ENCODE assay signal across 17 cellular contexts in genomic region chr18:22230403-22231042, GRCh38.
DNase-seq lines count a peak whose midpoint lies in the region; ATAC-seq and TF ChIP-seq lines count a peak whose summit lies in the region.
"Had no signal": no experiment of that assay in that cellular context is flagged by ENCODE, and none has a peak within 500 bp of the region (broad histone marks: within the 10 kb centered on the region; RNA-seq: fewer than 3 reads in every experiment).

No MANE protein-coding gene starts in this region.

- no peak for TF ChIP-seq CTCF in HEK293 (tag by site-specific recombination; IDR thresholded peaks at IDR 0.05)
- TF ChIP-seq CTCF in foreskin keratinocyte (conservative IDR thresholded peaks at IDR 0.05) = no peak

- H3K4me3 ChIP-seq in HEK293 (ENCODE audit: low read depth, low read length) = no peak overlapping the region
- H3K4me3 ChIP-seq in adipocyte (ENCODE audit: low read length) = no peak overlapping the region
- H3K4me3 ChIP-seq: esophagus squamous epithelium, SJSA1, thyroid gland had no signal

- no peaks in the 10 kb centered on the region for H3K4me1 ChIP-seq in HEK293 (ENCODE audit: control insufficient read depth, insufficient read depth, low read length)
- peaks cover 7% of the 10 kb centered on the region for H3K4me1 ChIP-seq in adipocyte (ENCODE audit: control insufficient read depth, insufficient read depth, low read length)
- no peaks in the 10 kb centered on the region for H3K4me1 ChIP-seq in foreskin keratinocyte
- H3K4me1 ChIP-seq: esophagus squamous epithelium had no signal

- ATAC-seq in foreskin keratinocyte (no peak), GM19035 (IDR thresholded peaks at IDR 0.05; ENCODE audit: unreplicated experiment) (no peak)
- ATAC-seq: left lobe of liver; stimulated activated effector memory CD8-positive, alpha-beta T cell treated with anti-CD3 and anti-CD28 coated beads, Interleukin-12 subunit alpha, Interleukin-12 subunit beta, amount 100 ng/mL, for 72 hours had no signal

- H3K9ac ChIP-seq in adipocyte (ENCODE audit: low read length) = no peak overlapping the region

- H3K9me3 ChIP-seq in HEK293 (ENCODE audit: control insufficient read depth, insufficient read depth, low read depth, low read length) = no peaks in the 10 kb centered on the region
- no peaks in the 10 kb centered on the region for H3K9me3 ChIP-seq in adipocyte (ENCODE audit: control insufficient read depth, low read length)
- H3K9me3 ChIP-seq: esophagus squamous epithelium, SJSA1, thyroid gland had no signal

- POLR2A ChIA-PET in HEK293 (lab: Yijun Ruan, JAX) = no interaction called here

- H3K27me3 ChIP-seq in adipocyte (replicated peaks; ENCODE audit: control insufficient read depth, insufficient read depth, low read length) = peaks cover 5% of the 10 kb centered on the region
- peaks cover 23% of the 10 kb centered on the region for H3K27me3 ChIP-seq in foreskin keratinocyte
- H3K27me3 ChIP-seq: SJSA1, thyroid gland had no signal

- H3K27ac ChIP-seq in HEK293 (ENCODE audit: extremely low read depth, low read depth, low read length) = no peak overlapping the region
- no peak overlapping the region for H3K27ac ChIP-seq in foreskin keratinocyte
- H3K27ac ChIP-seq: esophagus squamous epithelium, SJSA1, thyroid gland had no signal

- DNase-seq in adipocyte (ENCODE audit: low read depth) (peak; percentile 23), foreskin keratinocyte (peak; percentile 30 to 67), NCI-H2171 (lab: John Stamatoyannopoulos, UW) (no peak), OCI-M1 (lab: John Stamatoyannopoulos, UW) (no peak)
- no peak for DNase-seq in stimulated activated CD4-positive, alpha-beta T cell treated with anti-CD3 and anti-CD28 coated beads, Interleukin-15, amount 100 ng/mL, for 24 hours
- DNase-seq: activated gamma-delta T cell treated with Interleukin-2 at 50 U/mL for 16 hours, DMS79 treated with DMSO at 0.1 percent for 48 hours, esophagus squamous epithelium, hippocampal formation, NCI-H1694, occipital lobe, thyroid gland had no signal

- H3K36me3 ChIP-seq in HEK293 (ENCODE audit: control insufficient read depth in 2 of 2, insufficient read depth in 1 of 2, low read length in 2 of 2) = no peaks in the 10 kb centered on the region
- no peaks in the 10 kb centered on the region for H3K36me3 ChIP-seq in adipocyte (ENCODE audit: control insufficient read depth, insufficient read depth, low read length, severe bottlenecking)
- H3K36me3 ChIP-seq: esophagus squamous epithelium, SJSA1, thyroid gland had no signal

- CTCF ChIA-PET in HEK293 (lab: Yijun Ruan, JAX) = interaction anchor here (1.0 kb wide), 1 partner anchor 148 kb away, joined by 3 read pairs; no protein-coding TSS in a partner anchor

TF ChIP-seq in HEK293, 187 proteins besides CTCF, POLR2A, EP300 and RAD21:
- TF ChIP-seq ZNF76 (tag by site-specific recombination; IDR thresholded peaks at IDR 0.05; ENCODE audit: borderline replicate concordance, low read depth) (no peak), ZNF629 (tag by site-specific recombination; IDR thresholded peaks at IDR 0.05) (peak; percentile 26; the same call in 1 of the 2 replicates)

Comparison
In these comparisons a context has a peak if more than half of its experiments do, and no peak if none do; other contexts are left out.
1. DNase-seq: peak in adipocyte (single experiment) and foreskin keratinocyte (2 of 2); none in NCI-H2171 (single experiment), stimulated activated CD4-positive, alpha-beta T cell treated with anti-CD3 and anti-CD28 coated beads, Interleukin-15, amount 100 ng/mL, for 24 hours (single experiment) and OCI-M1 (single experiment).